ENCODE assay signal across 16 cellular contexts in the genomic region with DNA sequence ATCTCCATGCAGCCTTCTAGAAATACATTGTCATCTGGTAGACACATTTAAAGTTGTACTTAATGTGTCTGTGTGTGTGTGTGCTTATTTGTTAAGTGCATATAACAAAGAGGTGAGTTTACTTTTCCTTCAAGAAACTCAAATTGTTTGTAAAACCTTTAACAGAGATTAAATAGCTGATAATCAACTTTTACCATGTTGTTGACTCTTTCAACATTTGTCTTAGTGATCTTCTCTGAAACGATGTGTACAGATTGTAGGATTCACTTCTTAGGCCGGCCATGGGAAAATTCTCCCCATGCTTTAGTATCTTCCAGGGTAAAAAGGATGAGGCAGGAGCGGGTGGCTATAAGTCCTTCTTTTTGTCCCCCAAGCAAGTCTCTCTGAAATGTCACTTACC.
DNase-seq lines count a peak whose midpoint lies in the region; ATAC-seq and TF ChIP-seq lines count a peak whose summit lies in the region.
"Had no signal": no experiment of that assay in that cellular context is flagged by ENCODE, and none has a peak within 500 bp of the region (broad histone marks: within the 10 kb centered on the region; RNA-seq: fewer than 3 reads in every experiment).

No MANE protein-coding gene starts in this region.

- H3K4me2 ChIP-seq in hepatocyte, result no peak overlapping the region
- H3K4me2 ChIP-seq: BLaER1 had no signal

- H3K36me3 ChIP-seq in hepatocyte (replicated peaks; ENCODE audit: insufficient read depth, low read depth), result no peaks in the 10 kb centered on the region
- H3K36me3 ChIP-seq: BE2C, BLaER1 had no signal

- H3K9me2 ChIP-seq in hepatocyte (replicated peaks; ENCODE audit: insufficient read depth), result no peaks in the 10 kb centered on the region

- no peaks in the 10 kb centered on the region for H3K27me3 ChIP-seq in hepatocyte
- H3K27me3 ChIP-seq: BE2C had no signal

- H3K4me3 ChIP-seq in LNCaP clone FGC (ENCODE audit: low read depth, low read length) (no peak overlapping the region), hepatocyte (no peak overlapping the region)
- H3K4me3 ChIP-seq: BLaER1, GM12878 had no signal

- H3K79me2 ChIP-seq in hepatocyte, result no peaks in the 10 kb centered on the region

- no peak for ATAC-seq in GM21367 (IDR thresholded peaks at IDR 0.05; ENCODE audit: unreplicated experiment)
- no peak for ATAC-seq in stimulated activated naive B cell treated with anti-CD40 and anti-IgM and Interleukin-4, amounts not matched to agents 10 μg/mL and 1 μg/mL and 100 μg/mL, for 72 hours (replicated peaks)
- ATAC-seq: CD8-positive, alpha-beta T cell; GM12878 had no signal

- TF ChIP-seq CTCF in LNCaP clone FGC (IDR thresholded peaks at IDR 0.05; ENCODE audit: control insufficient read depth, extremely low read depth, insufficient read depth), result no peak
- TF ChIP-seq CTCF in hepatocyte (IDR thresholded peaks at IDR 0.05; ENCODE audit: poor library complexity), result no peak

- no peaks in the 10 kb centered on the region for H3K36me3 Mint-ChIP-seq in stimulated activated naive B cell treated with anti-CD40 and anti-IgM and Interleukin-4, amounts not matched to agents 10 μg/mL and 1 μg/mL and 100 μg/mL, for 72 hours
- H3K36me3 Mint-ChIP-seq: CD8-positive, alpha-beta T cell had no signal

- no peaks in the 10 kb centered on the region for H3K9me3 Mint-ChIP-seq in stimulated activated naive B cell treated with anti-CD40 and anti-IgM and Interleukin-4, amounts not matched to agents 10 μg/mL and 1 μg/mL and 100 μg/mL, for 72 hours
- H3K9me3 Mint-ChIP-seq: CD4-positive, alpha-beta T cell; CD8-positive, alpha-beta T cell had no signal

- no peak overlapping the region for H2AFZ ChIP-seq in hepatocyte

- no peaks in the 10 kb centered on the region for H3K27me3 Mint-ChIP-seq in stimulated activated naive B cell treated with anti-CD40 and anti-IgM and Interleukin-4, amounts not matched to agents 10 μg/mL and 1 μg/mL and 100 μg/mL, for 72 hours
- H3K27me3 Mint-ChIP-seq: CD4-positive, alpha-beta T cell had no signal

- H3K27ac ChIP-seq in hepatocyte, result peak overlapping the region; percentile 10
- H3K27ac ChIP-seq: BLaER1 had no signal

- no peaks in the 10 kb centered on the region for H3K4me1 Mint-ChIP-seq in stimulated activated naive B cell treated with anti-CD40 and anti-IgM and Interleukin-4, amounts not matched to agents 10 μg/mL and 1 μg/mL and 100 μg/mL, for 72 hours

- DNase-seq in LNCaP clone FGC (ENCODE audit: low read depth) (peak; percentile 82), hepatocyte (ENCODE audit: low spot score) (no peak), GF-D8 (lab: John Stamatoyannopoulos, UW) (no peak)
- no peak for DNase-seq in stimulated activated naive B cell treated with anti-CD40 and anti-IgM and Interleukin-4, amounts not matched to agents 10 μg/mL and 1 μg/mL and 100 μg/mL, for 72 hours
- DNase-seq: 8988T; ACHN; BE2C; C1 segment of cervical spinal cord; Caco-2; Calu3; CD4-positive, alpha-beta T cell; CD8-positive, alpha-beta T cell; DMS79 treated with DMSO at 0.1 percent for 48 hours had no signal

- no peak overlapping the region for H3K27ac Mint-ChIP-seq in stimulated activated naive B cell treated with anti-CD40 and anti-IgM and Interleukin-4, amounts not matched to agents 10 μg/mL and 1 μg/mL and 100 μg/mL, for 72 hours
- H3K27ac Mint-ChIP-seq: CD4-positive, alpha-beta T cell; CD8-positive, alpha-beta T cell had no signal

- WGBS in hepatocyte (ENCODE audit: low lambda C conversion rate, missing lambda C conversion rate), result 63% methylated on average over 3 of the region's 3 CpGs

- H3K4me1 ChIP-seq in hepatocyte (ENCODE audit: insufficient read depth), result peaks cover 16% of the 10 kb centered on the region
- H3K4me1 ChIP-seq: BE2C had no signal

- no peak overlapping the region for H3K4me3 Mint-ChIP-seq in stimulated activated naive B cell treated with anti-CD40 and anti-IgM and Interleukin-4, amounts not matched to agents 10 μg/mL and 1 μg/mL and 100 μg/mL, for 72 hours
- H3K4me3 Mint-ChIP-seq: CD4-positive, alpha-beta T cell; CD8-positive, alpha-beta T cell had no signal

- H3K9me3 ChIP-seq in hepatocyte (ENCODE audit: low read depth), result no peaks in the 10 kb centered on the region
- H3K9me3 ChIP-seq: BE2C, BLaER1, Caco-2 had no signal

- H4K20me1 ChIP-seq in hepatocyte (ENCODE audit: insufficient read depth, poor library complexity, severe bottlenecking), result no peaks in the 10 kb centered on the region
- H4K20me1 ChIP-seq: BLaER1 had no signal
